13 cellular contexts compared by ENCODE assay signal in genomic region chr2:188495990-188496431, GRCh38.
A peak's percentile ranks its signal among the peaks of the same experiment; 100 is the strongest.
DNase-seq lines count a peak whose midpoint lies in the region; ATAC-seq and TF ChIP-seq lines count a peak whose summit lies in the region.
"Had no signal": no experiment of that assay in that cellular context is flagged by ENCODE, and none has a peak within 500 bp of the region (broad histone marks: within the 10 kb centered on the region; RNA-seq: fewer than 3 reads in every experiment).

No MANE protein-coding gene starts in this region.

- DNase-seq in AG10803 (ENCODE audit: low read depth) (peak; percentile 59), KBM-7 (peak; percentile 4), astrocyte of the spinal cord (ENCODE audit: low read depth, low spot score) (peak; percentile 62), mesenchymal stem cell (peak; percentile 70), COLO668 (lab: John Stamatoyannopoulos, UW; ENCODE audit: unreplicated experiment) (no peak), nucleus accumbens (lab: John Stamatoyannopoulos, UW) (no peak)
- no peak for DNase-seq in activated naive CD8-positive, alpha-beta T cell treated with anti-CD3 and anti-CD28 coated beads for 36 hours
- DNase-seq: effector memory CD4-positive, alpha-beta T cell; NCI-H1694; pancreas had no signal

- no peak overlapping the region for H3K23ac ChIP-seq in mesenchymal stem cell (ENCODE audit: low read length in 2 of 2)

- no peak overlapping the region for H3K4me3 Mint-ChIP-seq in activated naive CD8-positive, alpha-beta T cell treated with anti-CD3 and anti-CD28 coated beads for 36 hours

- H2AK5ac ChIP-seq in mesenchymal stem cell (ENCODE audit: low read length, severe bottlenecking), result no peak overlapping the region

- H3K4me1 Mint-ChIP-seq in activated naive CD8-positive, alpha-beta T cell treated with anti-CD3 and anti-CD28 coated beads for 36 hours, result no peaks in the 10 kb centered on the region

- H3K4me1 ChIP-seq in mesenchymal stem cell (ENCODE audit: control insufficient read depth, insufficient read depth, low read depth, low read length), result no peaks in the 10 kb centered on the region
- H3K4me1 ChIP-seq: BLaER1, pancreas had no signal

- no peak overlapping the region for H2AFZ ChIP-seq in mesenchymal stem cell (ENCODE audit: low read depth, low read length)

- no peak overlapping the region for H2BK15ac ChIP-seq in mesenchymal stem cell (ENCODE audit: low read depth, poor library complexity, severe bottlenecking)

- H2BK5ac ChIP-seq in mesenchymal stem cell (ENCODE audit: low read depth, low read length, poor library complexity, severe bottlenecking), result no peak overlapping the region

- H3K18ac ChIP-seq in mesenchymal stem cell (ENCODE audit: low read depth in 1 of 2, low read length in 2 of 2), result no peak overlapping the region

- H3K27ac ChIP-seq in mesenchymal stem cell (ENCODE audit: low read length, poor library complexity, severe bottlenecking), result no peak overlapping the region
- H3K27ac ChIP-seq: BLaER1, pancreas, vagina had no signal

- no peaks in the 10 kb centered on the region for H3K36me3 ChIP-seq in mesenchymal stem cell (ENCODE audit: control insufficient read depth in 1 of 2, insufficient read depth in 2 of 2, low read depth in 1 of 2, low read length in 2 of 2)
- H3K36me3 ChIP-seq: BLaER1, pancreas, vagina had no signal

- no peaks in the 10 kb centered on the region for H3K9me3 ChIP-seq in mesenchymal stem cell (ENCODE audit: control insufficient read depth, low read length)
- H3K9me3 ChIP-seq: BLaER1, pancreas, vagina had no signal

- no peak overlapping the region for H2BK120ac ChIP-seq in mesenchymal stem cell (ENCODE audit: low read depth, low read length)

- H3K27me3 ChIP-seq in mesenchymal stem cell (ENCODE audit: control insufficient read depth in 1 of 2, insufficient read depth in 1 of 2, low read length in 2 of 2), result no peaks in the 10 kb centered on the region
- H3K27me3 ChIP-seq: BLaER1, pancreas, vagina had no signal

- no peak overlapping the region for H4K91ac ChIP-seq in mesenchymal stem cell (ENCODE audit: low read length)

- H3K4me2 ChIP-seq in mesenchymal stem cell (ENCODE audit: low read length, poor library complexity, severe bottlenecking), result no peak overlapping the region
- H3K4me2 ChIP-seq: BLaER1 had no signal

- no CpG with 5 or more reads among the region's 2 CpGs for WGBS in mesenchymal stem cell

- no peak overlapping the region for H4K8ac ChIP-seq in mesenchymal stem cell (ENCODE audit: low read length)

- no peaks in the 10 kb centered on the region for H3K9me3 Mint-ChIP-seq in activated naive CD8-positive, alpha-beta T cell treated with anti-CD3 and anti-CD28 coated beads for 36 hours

- no peak overlapping the region for H3K4ac ChIP-seq in mesenchymal stem cell (ENCODE audit: low read depth in 1 of 2, low read length in 2 of 2)

- H3K14ac ChIP-seq in mesenchymal stem cell (ENCODE audit: low read length in 2 of 2), result no peak overlapping the region

- TF ChIP-seq CTCF in AG10803 (conservative IDR thresholded peaks at IDR 0.05; ENCODE audit: low read length) (no peak), astrocyte of the spinal cord (IDR thresholded peaks at IDR 0.05; ENCODE audit: low read depth, low read length) (no peak)

- H3K27ac Mint-ChIP-seq in activated naive CD8-positive, alpha-beta T cell treated with anti-CD3 and anti-CD28 coated beads for 36 hours, result no peak overlapping the region

- no peak overlapping the region for H2BK12ac ChIP-seq in mesenchymal stem cell (ENCODE audit: low read length in 2 of 2)

- peaks cover under 1% of the 10 kb centered on the region for H3K27me3 Mint-ChIP-seq in activated naive CD8-positive, alpha-beta T cell treated with anti-CD3 and anti-CD28 coated beads for 36 hours

- ATAC-seq in GM18861 (IDR thresholded peaks at IDR 0.05; ENCODE audit: unreplicated experiment), result no peak

- H3K4me3 ChIP-seq in AG10803 (ENCODE audit: low read length) (no peak overlapping the region), astrocyte of the spinal cord (ENCODE audit: low read depth, low read length) (no peak overlapping the region), mesenchymal stem cell (ENCODE audit: insufficient read depth in 1 of 2, low read depth in 1 of 2, low read length in 2 of 2) (no peak overlapping the region)
- H3K4me3 ChIP-seq: BLaER1, pancreas, vagina had no signal

- in situ Hi-C loops in KBM-7 (cut with MboI; ENCODE audit: low pct_unique_long_range_greater_than_20kb, low sequenced_read_pairs) (no loop called here), astrocyte of the spinal cord (cut with HindIII; ENCODE audit: low sequenced_read_pairs) (no loop called here)

- no peaks in the 10 kb centered on the region for H3K36me3 Mint-ChIP-seq in activated naive CD8-positive, alpha-beta T cell treated with anti-CD3 and anti-CD28 coated beads for 36 hours

- H3K9ac ChIP-seq in mesenchymal stem cell (ENCODE audit: low read length), result no peak overlapping the region
- H3K9ac ChIP-seq: BLaER1 had no signal

- peaks cover 11% of the 10 kb centered on the region for H3K79me1 ChIP-seq in mesenchymal stem cell (replicated peaks; ENCODE audit: low read length, poor library complexity, severe bottlenecking)

Comparison
In these comparisons a context has a peak if more than half of its experiments do, and no peak if none do; other contexts are left out.
1. DNase-seq: peak in AG10803 (single experiment), KBM-7 (single experiment), astrocyte of the spinal cord (single experiment) and mesenchymal stem cell (single experiment); none in COLO668 (single experiment), nucleus accumbens (0 of 56) and activated naive CD8-positive, alpha-beta T cell treated with anti-CD3 and anti-CD28 coated beads for 36 hours (single experiment).